8 cellular contexts compared by ENCODE assay signal in genomic region chr13:98480915-98481510, GRCh38.
DNase-seq lines count a peak whose midpoint lies in the region; ATAC-seq and TF ChIP-seq lines count a peak whose summit lies in the region.

No MANE protein-coding gene starts in this region.

- POLR2A ChIA-PET in CD4-positive, alpha-beta memory T cell (lab: Charles Lee; ENCODE audit: partially characterized antibody): interaction anchor here (0.5 to 1.5 kb wide), 5 partner anchors 84 to 1256 kb away, joined by 3 to 8 read pairs (median 3); partner anchors contain the start of gene STK24
- POLR2A ChIA-PET in RWPE1 (lab: Yijun Ruan, JAX; ENCODE audit: low non-redundant PET): no interaction called here

- peaks cover 96% of the 10 kb centered on the region for H3K4me1 ChIP-seq in CD4-positive, alpha-beta memory T cell (ENCODE audit: insufficient read depth, low read length)

- peaks cover 71 to 93% (median 83%) of the 10 kb centered on the region in 4 donors for H3K4me1 Mint-ChIP-seq in CD4-positive, alpha-beta memory T cell
- H3K4me1 Mint-ChIP-seq in glutamatergic neuron (ENCODE audit: low read depth, unreplicated experiment): peaks cover 76% of the 10 kb centered on the region

- H3K27ac Mint-ChIP-seq in CD4-positive, alpha-beta memory T cell: peak overlapping the region; percentile 51 to 96 (median 81)
- H3K27ac Mint-ChIP-seq in glutamatergic neuron (ENCODE audit: unreplicated experiment): peak overlapping the region; percentile 99

- TF ChIP-seq CTCF in GM20000 (IDR thresholded peaks at IDR 0.05; ENCODE audit: extremely low read depth, missing control alignments): no peak
- no peak for TF ChIP-seq CTCF in RWPE1 (conservative IDR thresholded peaks at IDR 0.05; ENCODE audit: low read depth)
- TF ChIP-seq CTCF in glutamatergic neuron (IDR thresholded peaks at IDR 0.05; ENCODE audit: partially characterized antibody, unreplicated experiment): no peak
- TF ChIP-seq CTCF in dorsolateral prefrontal cortex (IDR thresholded peaks at IDR 0.05 in 54 of 56, conservative IDR thresholded peaks at IDR 0.05 in 2 of 56; ENCODE audit: low read depth in 1 of 56, partially characterized antibody in 56 of 56): no peak

- H3K9me3 ChIP-seq in CD4-positive, alpha-beta memory T cell (ENCODE audit: control insufficient read depth in 1 of 2, low read length in 2 of 2): no peaks in the 10 kb centered on the region

- no peaks in the 10 kb centered on the region for H3K27me3 Mint-ChIP-seq in CD4-positive, alpha-beta memory T cell
- H3K27me3 Mint-ChIP-seq in glutamatergic neuron (ENCODE audit: unreplicated experiment): peaks cover 14% of the 10 kb centered on the region

- no peak overlapping the region for H3K4me3 ChIP-seq in CD4-positive, alpha-beta memory T cell (ENCODE audit: low read length in 2 of 2)
- no peak overlapping the region for H3K4me3 ChIP-seq in dorsolateral prefrontal cortex

- peaks cover 8 to 39% of the 10 kb centered on the region in 2 donors for H3K36me3 Mint-ChIP-seq in CD4-positive, alpha-beta memory T cell
- H3K36me3 Mint-ChIP-seq in glutamatergic neuron (ENCODE audit: unreplicated experiment): no peaks in the 10 kb centered on the region

- no peaks in the 10 kb centered on the region for H3K36me3 ChIP-seq in CD4-positive, alpha-beta memory T cell (ENCODE audit: insufficient read depth, low read length)

- CTCF ChIA-PET in CD4-positive, alpha-beta memory T cell (lab: Charles Lee; ENCODE audit: partially characterized antibody): interaction anchor here (1.0 to 11.0 kb wide), 8 partner anchors 19 to 192 kb away, joined by 3 to 101 read pairs (median 4); no protein-coding TSS in a partner anchor
- CTCF ChIA-PET in RWPE1 (lab: Yijun Ruan, JAX): interaction anchor here (1.1 kb wide), 1 partner anchor 69 kb away, joined by 3 read pairs; no protein-coding TSS in a partner anchor

- H3K27ac ChIP-seq in CD4-positive, alpha-beta memory T cell (ENCODE audit: low read depth, low read length): no peak overlapping the region
- H3K27ac ChIP-seq in RWPE1: peak overlapping the region; percentile 32
- peak overlapping the region in 5 of 59 donors; percentile 8 to 33 (median 25) for H3K27ac ChIP-seq in dorsolateral prefrontal cortex

- DNase-seq in CD4-positive, alpha-beta memory T cell: peak in 1 of 5 donors; percentile 68
- DNase-seq in GM20000 (ENCODE audit: low spot score) (peak; percentile 75), RWPE1 (ENCODE audit: low spot score) (no peak), glutamatergic neuron (peak; percentile 44), dorsolateral prefrontal cortex (no peak), SIG-M5 treated with dmso at 0.1 percent for 504 hours (lab: John Stamatoyannopoulos, UW; ENCODE audit: unreplicated experiment) (no peak), LoVo (ENCODE audit: low spot score) (no peak)

- no peaks in the 10 kb centered on the region for H3K27me3 ChIP-seq in CD4-positive, alpha-beta memory T cell (ENCODE audit: insufficient read depth, low read length)
- no peaks in the 10 kb centered on the region for H3K27me3 ChIP-seq in dorsolateral prefrontal cortex

- H3K4me3 Mint-ChIP-seq in CD4-positive, alpha-beta memory T cell: peak overlapping the region in 5 of 8 donors; percentile 8 to 69 (median 35)
- H3K4me3 Mint-ChIP-seq in glutamatergic neuron (ENCODE audit: unreplicated experiment): peak overlapping the region; percentile 67

- no peak for ATAC-seq in HG02642 (IDR thresholded peaks at IDR 0.05; ENCODE audit: poor library complexity, unreplicated experiment)

- intact Hi-C loops in CD4-positive, alpha-beta memory T cell (cut with micrococcal nuclease): no loop called here
- intact Hi-C loops in dorsolateral prefrontal cortex (cut with DNase I): no loop called here

- no peaks in the 10 kb centered on the region for H3K9me3 Mint-ChIP-seq in CD4-positive, alpha-beta memory T cell
- H3K9me3 Mint-ChIP-seq in glutamatergic neuron (ENCODE audit: unreplicated experiment): peaks cover 20% of the 10 kb centered on the region

Comparison
In these comparisons a context has a peak if more than half of its experiments do, and no peak if none do; other contexts are left out.
1. DNase-seq: peak in GM20000 (single experiment) and glutamatergic neuron (single experiment); none in RWPE1 (single experiment), dorsolateral prefrontal cortex (0 of 10), SIG-M5 treated with dmso at 0.1 percent for 504 hours (single experiment) and LoVo (single experiment).